ENCODE assay signal across 10 cellular contexts in the genomic region with DNA sequence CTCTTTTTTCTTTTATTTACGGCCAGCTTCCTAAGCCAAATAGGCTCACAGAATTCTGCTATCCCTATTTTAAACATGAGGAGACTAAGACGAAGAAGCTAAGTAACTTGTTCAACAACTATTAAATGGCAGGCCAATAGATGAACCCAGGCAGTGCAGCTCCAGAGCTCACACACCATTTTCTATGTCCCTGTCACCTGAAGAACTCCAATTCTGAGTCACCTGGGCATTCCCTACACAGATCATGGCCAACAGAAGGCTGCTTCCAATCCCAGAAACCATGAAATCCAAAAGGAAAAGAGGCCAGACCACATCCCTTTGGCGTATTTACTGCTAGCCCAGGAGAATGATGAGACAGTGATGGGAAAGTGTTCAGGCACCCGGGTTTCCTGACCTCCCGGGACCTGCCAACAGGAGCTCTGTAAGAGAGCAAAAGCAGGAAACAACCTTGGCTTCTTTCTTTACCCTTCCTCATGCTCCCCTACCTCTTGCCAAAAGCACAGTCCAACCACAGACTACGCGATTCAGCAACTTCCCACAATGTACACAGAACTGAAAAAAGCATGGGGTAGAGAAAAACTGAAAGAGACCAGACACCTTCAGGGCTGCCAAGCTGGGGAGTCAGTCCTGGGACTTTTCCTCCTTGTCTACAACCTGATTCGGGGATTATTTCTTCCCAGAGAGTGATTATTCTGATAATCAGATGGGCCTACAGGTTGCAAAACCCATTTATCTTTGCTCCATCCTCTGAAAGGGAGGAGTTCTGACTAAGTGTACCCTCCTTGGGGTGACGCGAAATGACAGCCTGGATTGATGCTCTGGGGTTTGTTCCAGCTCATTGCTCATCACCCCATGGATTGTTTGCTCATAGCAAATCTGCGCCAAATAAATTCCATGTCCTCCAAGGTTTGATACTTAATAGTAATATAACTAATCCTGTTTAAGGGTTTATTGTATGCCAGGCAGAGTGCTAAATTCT. TPM values are rescaled to one million over a fixed set of nuclear protein-coding genes. Genes with fewer than 3 reads are reported as not detected.
A peak's percentile ranks its signal among the peaks of the same experiment; 100 is the strongest.
DNase-seq lines count a peak whose midpoint lies in the region; ATAC-seq, FAIRE-seq and TF ChIP-seq lines count a peak whose summit lies in the region.
"Had no signal": no experiment of that assay in that cellular context is flagged by ENCODE, and none has a peak within 500 bp of the region (broad histone marks: within the 10 kb centered on the region; RNA-seq: fewer than 3 reads in every experiment).

No MANE protein-coding gene starts in this region.

- FAIRE-seq in H54 (lab: Jason Lieb, UNC) = peak; percentile 98

- intact Hi-C loops in Right ventricle myocardium superior (cut with DNase I) = no loop called here

- peak in 1 of 2 experiments; percentile 56; a peak in 2 of 4 replicates for TF ChIP-seq EP300 in SK-N-SH (IDR thresholded peaks at IDR 0.05; ENCODE audit: borderline replicate concordance in 1 of 2, low read depth in 1 of 2, low read length in 1 of 2)

- no peaks in the 10 kb centered on the region for H4K20me1 ChIP-seq in SK-N-SH (ENCODE audit: insufficient read depth)

- CTCF ChIA-PET in SK-N-SH (lab: Yijun Ruan, JAX) = interaction anchor here (1.5 kb wide), 1 partner anchor 9 kb away, joined by 5 read pairs; no protein-coding TSS in a partner anchor

- DNase-seq in AG09309 (ENCODE audit: low read depth) (peak; percentile 70), H54 (ENCODE audit: insufficient read length, low spot score) (peak; percentile 59), SK-N-SH (peak; percentile 25), hepatic stellate cell (ENCODE audit: low spot score) (peak; percentile 80), Right ventricle myocardium superior (no peak), NCI-H2227 (lab: John Stamatoyannopoulos, UW; ENCODE audit: unreplicated experiment) (no peak)
- DNase-seq: glutamatergic neuron; stimulated activated CD4-positive, alpha-beta T cell treated with anti-CD3 and anti-CD28 coated beads, Interleukin-2, amount 100 ng/mL, for 24 hours had no signal

- TF ChIP-seq CTCF in AG09309 (IDR thresholded peaks at IDR 0.05; ENCODE audit: control insufficient read depth, insufficient read depth, low read depth, low read length, missing control alignments) = no peak
- TF ChIP-seq CTCF in SK-N-SH (IDR thresholded peaks at IDR 0.05) = no peak

- peaks cover 2 to 6% of the 10 kb centered on the region in 2 experiments; a peak in 3 of 4 replicates for H3K4me1 ChIP-seq in SK-N-SH (ENCODE audit: control insufficient read depth in 1 of 2, insufficient read depth in 2 of 2, low read depth in 1 of 2, low read length in 1 of 2)

- no peaks in the 10 kb centered on the region for H3K79me2 ChIP-seq in SK-N-SH (ENCODE audit: insufficient read depth)

- no peak overlapping the region for H2AFZ ChIP-seq in SK-N-SH (ENCODE audit: low read depth)

- POLR2A ChIA-PET in SK-N-SH (lab: Yijun Ruan, JAX) = interaction anchor here (0.5 kb wide), 1 partner anchor 120 kb away, joined by 3 read pairs; no protein-coding TSS in a partner anchor

- WGBS in SK-N-SH (ENCODE audit: low lambda C conversion rate) = 32% methylated on average over 11 of the region's 11 CpGs

- TF ChIP-seq POLR2A in H54 (IDR thresholded peaks at IDR 0.05; ENCODE audit: low read depth, low read length) = no peak

- no peaks in the 10 kb centered on the region for H3K36me3 ChIP-seq in SK-N-SH (replicated peaks in 1 of 2; ENCODE audit: control insufficient read depth in 1 of 2, insufficient read depth in 2 of 2, low read length in 1 of 2)

- H3K4me2 ChIP-seq in SK-N-SH = peak overlapping the region; percentile 45

- H3K27me3 ChIP-seq in SK-N-SH (ENCODE audit: insufficient read depth) = no peaks in the 10 kb centered on the region

- H3F3A ChIP-seq in SK-N-SH (replicated peaks; ENCODE audit: insufficient read depth) = peaks cover 32% of the 10 kb centered on the region

- TF ChIP-seq RAD21 in SK-N-SH (IDR thresholded peaks at IDR 0.05; ENCODE audit: low read length) = no peak

- H3K9me3 ChIP-seq in SK-N-SH = no peaks in the 10 kb centered on the region

- H3K4me3 ChIP-seq in AG09309 (ENCODE audit: control insufficient read depth, low read depth, low read length) (no peak overlapping the region), SK-N-SH (ENCODE audit: low read depth in 2 of 2, low read length in 1 of 2) (0 out of 4 replicates have a peak overlapping the region, but pooled peaks of 1 of the 2 experiments have one; percentile 1)

- no peaks in the 10 kb centered on the region for H3K9me2 ChIP-seq in SK-N-SH

- peak overlapping the region; percentile 33 for H3K9ac ChIP-seq in SK-N-SH

- ATAC-seq in Right ventricle myocardium superior (ENCODE audit: poor library complexity) (no peak), HG03280 (IDR thresholded peaks at IDR 0.05; ENCODE audit: unreplicated experiment) (no peak), GM21526 (IDR thresholded peaks at IDR 0.05; ENCODE audit: low FRiP score, unreplicated experiment) (no peak)

- peak overlapping the region; percentile 40 to 90; a peak in 3 of 4 replicates for H3K27ac ChIP-seq in SK-N-SH (ENCODE audit: low read depth in 2 of 2, low read length in 1 of 2)

TF ChIP-seq in SK-N-SH, 30 proteins besides CTCF, POLR2A, EP300 and RAD21 (continues in another document):
- TF ChIP-seq PBX3 (IDR thresholded peaks at IDR 0.05) (peak; percentile 98), JUND (IDR thresholded peaks at IDR 0.05) (peak; percentile 77), FOSL2 (IDR thresholded peaks at IDR 0.05; ENCODE audit: borderline replicate concordance, low read depth) (peak; percentile 80), RCOR1 (IDR thresholded peaks at IDR 0.05; ENCODE audit: low read length) (no peak), TEAD4 (IDR thresholded peaks at IDR 0.05; ENCODE audit: borderline replicate concordance, insufficient read depth) (0 out of 2 replicates have a peak, but pooled peaks have one; percentile 38), TCF12 (IDR thresholded peaks at IDR 0.05) (peak; percentile 63), POLR2AphosphoS5 (IDR thresholded peaks at IDR 0.05; ENCODE audit: low read depth, low read length) (no peak), EZH2phosphoT487 (IDR thresholded peaks at IDR 0.05; ENCODE audit: borderline replicate concordance, low read depth) (no peak), NFIC (IDR thresholded peaks at IDR 0.05; ENCODE audit: borderline replicate concordance) (peak; percentile 87), GABPA (IDR thresholded peaks at IDR 0.05; ENCODE audit: low read depth) (no peak), FOXM1 (IDR thresholded peaks at IDR 0.05; ENCODE audit: low read depth) (0 out of 2 replicates have a peak, but pooled peaks have one; percentile 44), RXRA (IDR thresholded peaks at IDR 0.05; ENCODE audit: borderline replicate concordance, low read depth) (peak; percentile 25; the same call in 1 of the 2 replicates), SMC3 (IDR thresholded peaks at IDR 0.05; ENCODE audit: low read depth, low read length) (no peak), CHD2 (IDR thresholded peaks at IDR 0.05; ENCODE audit: low read length, partially characterized antibody) (no peak)
- TF ChIP-seq, protein P1, sequence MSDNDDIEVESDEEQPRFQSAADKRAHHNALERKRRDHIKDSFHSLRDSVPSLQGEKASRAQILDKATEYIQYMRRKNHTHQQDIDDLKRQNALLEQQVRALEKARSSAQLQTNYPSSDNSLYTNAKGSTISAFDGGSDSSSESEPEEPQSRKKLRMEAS (IDR thresholded peaks at IDR 0.05; ENCODE audit: low read depth) = peak; percentile 26; the same call in 1 of the 2 replicates
- TF ChIP-seq, protein P2, sequence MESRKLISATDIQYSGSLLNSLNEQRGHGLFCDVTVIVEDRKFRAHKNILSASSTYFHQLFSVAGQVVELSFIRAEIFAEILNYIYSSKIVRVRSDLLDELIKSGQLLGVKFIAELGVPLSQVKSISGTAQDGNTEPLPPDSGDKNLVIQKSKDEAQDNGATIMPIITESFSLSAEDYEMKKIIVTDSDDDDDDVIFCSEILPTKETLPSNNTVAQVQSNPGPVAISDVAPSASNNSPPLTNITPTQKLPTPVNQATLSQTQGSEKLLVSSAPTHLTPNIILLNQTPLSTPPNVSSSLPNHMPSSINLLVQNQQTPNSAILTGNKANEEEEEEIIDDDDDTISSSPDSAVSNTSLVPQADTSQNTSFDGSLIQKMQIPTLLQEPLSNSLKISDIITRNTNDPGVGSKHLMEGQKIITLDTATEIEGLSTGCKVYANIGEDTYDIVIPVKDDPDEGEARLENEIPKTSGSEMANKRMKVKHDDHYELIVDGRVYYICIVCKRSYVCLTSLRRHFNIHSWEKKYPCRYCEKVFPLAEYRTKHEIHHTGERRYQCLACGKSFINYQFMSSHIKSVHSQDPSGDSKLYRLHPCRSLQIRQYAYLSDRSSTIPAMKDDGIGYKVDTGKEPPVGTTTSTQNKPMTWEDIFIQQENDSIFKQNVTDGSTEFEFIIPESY (IDR thresholded peaks at IDR 0.05; ENCODE audit: borderline replicate concordance, low read depth) = no peak

RNA-seq across cellular contexts. Expression of gene HAS3, which starts 47.8 kb away (rescaled TPM):
- 38.7 and 52.4 TPM in 2 replicates for polyA plus RNA-seq in SK-N-SH (2012; rRNA removed)
- 26.0 and 37.9 TPM in 2 replicates for polyA plus RNA-seq in SK-N-SH (2012; cell fraction: cytosol; rRNA removed)
- polyA plus RNA-seq in SK-N-SH (2012; cell fraction: nucleus; rRNA removed) = 61.9 and 84.2 TPM in 2 replicates
- 0.19 TPM for total RNA-seq in Right ventricle myocardium superior

Comparison
In these comparisons a context has a peak if more than half of its experiments do, and no peak if none do; other contexts are left out.
1. DNase-seq: peak in AG09309 (single experiment), H54 (single experiment), SK-N-SH (single experiment) and hepatic stellate cell (single experiment); none in Right ventricle myocardium superior (single experiment) and NCI-H2227 (single experiment).